ENCODE assay signal across 8 cellular contexts in genomic region chr1:236524892-236525179, GRCh38. TPM values are rescaled to one million over a fixed set of nuclear protein-coding genes. Genes with fewer than 3 reads are reported as not detected.
DNase-seq lines count a peak whose midpoint lies in the region; ATAC-seq and TF ChIP-seq lines count a peak whose summit lies in the region.

No MANE protein-coding gene starts in this region.

- no peaks in the 10 kb centered on the region for H3K36me3 Mint-ChIP-seq in GM23338 (ENCODE audit: low read depth)
- peaks cover 21% of the 10 kb centered on the region for H3K36me3 Mint-ChIP-seq in activated CD8-positive, alpha-beta T cell treated with anti-CD3 and anti-CD28 coated beads for 36 hours (ENCODE audit: low read depth)

- H3K27ac ChIP-seq in GM23338 (ENCODE audit: low read depth) (no peak overlapping the region), liver (ENCODE audit: low read depth in 1 of 2, low read length in 2 of 2) (peak overlapping the region; percentile 98 to 100), upper lobe of right lung (peak overlapping the region; percentile 86)

- H3K9me3 ChIP-seq in liver (ENCODE audit: control insufficient read depth in 4 of 4, low read length in 3 of 4) (no peaks in the 10 kb centered on the region), upper lobe of right lung (no peaks in the 10 kb centered on the region)

- H3K27me3 ChIP-seq in GM23338 (ENCODE audit: insufficient read depth) (peaks cover 33% of the 10 kb centered on the region), liver (ENCODE audit: control insufficient read depth in 4 of 4, insufficient read depth in 4 of 4, low read length in 3 of 4) (no peaks in the 10 kb centered on the region), upper lobe of right lung (no peaks in the 10 kb centered on the region)

- no peak for TF ChIP-seq RAD21 in liver (IDR thresholded peaks at IDR 0.05)

- CTCF ChIA-PET in AG04449 (lab: Yijun Ruan, JAX): interaction anchor here (0.7 to 2.6 kb wide), 2 partner anchors 9 to 418 kb away, joined by 3 to 9 read pairs; no protein-coding TSS in a partner anchor
- CTCF ChIA-PET in activated CD8-positive, alpha-beta T cell treated with anti-CD3 and anti-CD28 coated beads for 36 hours (lab: Charles Lee): no interaction called here

- TF ChIP-seq POLR2A in GM18505 (IDR thresholded peaks at IDR 0.05; ENCODE audit: borderline replicate concordance, extremely low read depth, insufficient read depth, insufficient read length): no peak

- no peak for DNase-seq in AG04449 (ENCODE audit: low read depth, low spot score)
- no peak for DNase-seq in GM23338 (ENCODE audit: low spot score)
- DNase-seq in activated CD8-positive, alpha-beta T cell treated with anti-CD3 and anti-CD28 coated beads for 36 hours: no peak
- DNase-seq in upper lobe of right lung: no peak
- no peak for DNase-seq in G401 (ENCODE audit: low spot score)
- DNase-seq in NAMALWA (ENCODE audit: low spot score): no peak

- H3K27me3 Mint-ChIP-seq in GM23338 (ENCODE audit: insufficient read depth, low read depth, poor library complexity): peaks cover 13% of the 10 kb centered on the region
- no peaks in the 10 kb centered on the region for H3K27me3 Mint-ChIP-seq in activated CD8-positive, alpha-beta T cell treated with anti-CD3 and anti-CD28 coated beads for 36 hours

- H3K4me1 ChIP-seq in GM23338 (ENCODE audit: insufficient read depth): peaks cover 4% of the 10 kb centered on the region; the same call in 1 of the 2 replicates
- peaks cover 1 to 20% (median 16%) of the 10 kb centered on the region in 4 donors for H3K4me1 ChIP-seq in liver (ENCODE audit: control insufficient read depth in 4 of 4, insufficient read depth in 4 of 4, low read length in 3 of 4)
- peaks cover 9% of the 10 kb centered on the region for H3K4me1 ChIP-seq in upper lobe of right lung

- POLR2A ChIA-PET in AG04449 (lab: Yijun Ruan, JAX): interaction anchor here (1.8 kb wide), 1 partner anchor 9 kb away, joined by 6 read pairs; no protein-coding TSS in a partner anchor
- POLR2A ChIA-PET in activated CD8-positive, alpha-beta T cell treated with anti-CD3 and anti-CD28 coated beads for 36 hours (lab: Charles Lee): interaction anchor here (0.6 to 1.1 kb wide), 3 partner anchors 8 to 1517 kb away, joined by 3 read pairs; no protein-coding TSS in a partner anchor

- peak overlapping the region; percentile 91 for H3K4me3 ChIP-seq in AG04449 (ENCODE audit: low read depth, low read length)
- peak overlapping the region; percentile 77 for H3K4me3 ChIP-seq in GM23338
- H3K4me3 ChIP-seq in liver (ENCODE audit: low read depth in 1 of 3, low read length in 3 of 3): peak overlapping the region; percentile 83 to 99 (median 87)
- H3K4me3 ChIP-seq in upper lobe of right lung: peak overlapping the region; percentile 93

- H3K4me1 Mint-ChIP-seq in GM23338: peaks cover 7% of the 10 kb centered on the region; the same call in 2 of the 3 replicates
- peaks cover 16% of the 10 kb centered on the region for H3K4me1 Mint-ChIP-seq in activated CD8-positive, alpha-beta T cell treated with anti-CD3 and anti-CD28 coated beads for 36 hours (ENCODE audit: low read depth)

- peak overlapping the region; percentile 85 for H3K4me2 ChIP-seq in GM23338

- no peaks in the 10 kb centered on the region for H3K9me3 Mint-ChIP-seq in GM23338
- H3K9me3 Mint-ChIP-seq in activated CD8-positive, alpha-beta T cell treated with anti-CD3 and anti-CD28 coated beads for 36 hours: no peaks in the 10 kb centered on the region

- peak overlapping the region; percentile 51 to 97 for H3K9ac ChIP-seq in liver (ENCODE audit: low read depth in 1 of 2, low read length in 2 of 2)

- intact Hi-C loops in activated CD8-positive, alpha-beta T cell treated with anti-CD3 and anti-CD28 coated beads for 36 hours (cut with micrococcal nuclease): loop anchor here (10.0 kb wide), 1 partner anchor 420 kb away; no protein-coding TSS in a partner anchor
- intact Hi-C loops in upper lobe of right lung (cut with DNase I): no loop called here

- no peak for ATAC-seq in GM23338
- no peak for ATAC-seq in activated CD8-positive, alpha-beta T cell treated with anti-CD3 and anti-CD28 coated beads for 36 hours
- no peak for ATAC-seq in upper lobe of right lung
- ATAC-seq in GM18505 (IDR thresholded peaks at IDR 0.05; ENCODE audit: unreplicated experiment): no peak

- no peaks in the 10 kb centered on the region for H3K9me2 ChIP-seq in GM23338 (ENCODE audit: insufficient read depth)

- 0 out of 2 replicates have a peak overlapping the region, but pooled peaks have one; percentile 10 for H3K27ac Mint-ChIP-seq in GM23338
- peak overlapping the region; percentile 97 for H3K27ac Mint-ChIP-seq in activated CD8-positive, alpha-beta T cell treated with anti-CD3 and anti-CD28 coated beads for 36 hours

- 6% methylated on average over 3 of the region's 3 CpGs for WGBS in liver

- H3K36me3 ChIP-seq in GM23338 (ENCODE audit: insufficient read depth) (no peaks in the 10 kb centered on the region; the same call in 1 of the 2 replicates), liver (ENCODE audit: control insufficient read depth in 4 of 4, insufficient read depth in 3 of 4, low read depth in 1 of 4, low read length in 3 of 4) (peaks cover 7 to 16% (median 14%) of the 10 kb centered on the region in 4 donors), upper lobe of right lung (peaks cover 28% of the 10 kb centered on the region)

- in situ Hi-C loops in G401 (cut with HindIII; ENCODE audit: low sequenced_read_pairs): no loop called here

- H2AFZ ChIP-seq in GM23338: peak overlapping the region; percentile 92

- no peaks in the 10 kb centered on the region for H3K79me2 ChIP-seq in GM23338 (replicated peaks; ENCODE audit: insufficient read depth)

- no peaks in the 10 kb centered on the region for H3F3A ChIP-seq in GM23338 (replicated peaks; ENCODE audit: low read depth)

- TF ChIP-seq CTCF in AG04449 (IDR thresholded peaks at IDR 0.05; ENCODE audit: insufficient read depth, low read length, missing control alignments): no peak
- no peak for TF ChIP-seq CTCF in GM23338 (conservative IDR thresholded peaks at IDR 0.05; ENCODE audit: low read depth in 2 of 2)
- no peak for TF ChIP-seq CTCF in activated CD8-positive, alpha-beta T cell treated with anti-CD3 and anti-CD28 coated beads for 36 hours (IDR thresholded peaks at IDR 0.05)
- TF ChIP-seq CTCF in liver (IDR thresholded peaks at IDR 0.05; ENCODE audit: low read depth, low read length, missing input control): no peak
- no peak for TF ChIP-seq CTCF in upper lobe of right lung (IDR thresholded peaks at IDR 0.05)

- peak overlapping the region; percentile 89 for H3K4me3 Mint-ChIP-seq in GM23338
- H3K4me3 Mint-ChIP-seq in activated CD8-positive, alpha-beta T cell treated with anti-CD3 and anti-CD28 coated beads for 36 hours: peak overlapping the region; percentile 84

- H4K20me1 ChIP-seq in GM23338 (replicated peaks; ENCODE audit: insufficient read depth): no peaks in the 10 kb centered on the region

TF ChIP-seq in GM23338, 12 proteins besides CTCF, POLR2A, EP300 and RAD21 (continues in another document):
- TF ChIP-seq ZNF114 (CRISPR knock-in tag; IDR thresholded peaks at IDR 0.05) (no peak), ZNF331 (CRISPR knock-in tag; IDR thresholded peaks at IDR 0.05; ENCODE audit: low read depth) (no peak), CREB1 (CRISPR knock-in tag; IDR thresholded peaks at IDR 0.05; ENCODE audit: low read depth) (no peak), ETS1 (IDR thresholded peaks at IDR 0.05) (no peak), JUNB (IDR thresholded peaks at IDR 0.05; ENCODE audit: unreplicated experiment) (no peak), POLR2AphosphoS5 (IDR thresholded peaks at IDR 0.05; ENCODE audit: low read depth) (no peak), NANOG (IDR thresholded peaks at IDR 0.05; ENCODE audit: borderline replicate concordance) (no peak), EZH2 (IDR thresholded peaks at IDR 0.05; ENCODE audit: low read depth, unreplicated experiment) (no peak), EZH2phosphoT487 (IDR thresholded peaks at IDR 0.05; ENCODE audit: unreplicated experiment) (no peak)

TF ChIP-seq in liver, 16 proteins besides CTCF, POLR2A, EP300 and RAD21 (continues in another document):
- no peak for TF ChIP-seq RXRA (IDR thresholded peaks at IDR 0.05)
- TF ChIP-seq YY1 (IDR thresholded peaks at IDR 0.05): no peak
- TF ChIP-seq JUND (IDR thresholded peaks at IDR 0.05): no peak
- no peak for TF ChIP-seq GABPA (IDR thresholded peaks at IDR 0.05 in 1 of 2, conservative IDR thresholded peaks at IDR 0.05 in 1 of 2)
- no peak for TF ChIP-seq FOXA1 (IDR thresholded peaks at IDR 0.05)
- no peak for TF ChIP-seq HNF4G (IDR thresholded peaks at IDR 0.05)
- no peak for TF ChIP-seq MAX (IDR thresholded peaks at IDR 0.05)
- TF ChIP-seq FOXA2 (IDR thresholded peaks at IDR 0.05): no peak
- TF ChIP-seq SP1 (IDR thresholded peaks at IDR 0.05): no peak

RNA-seq across cellular contexts. Expression of gene LGALS8, which starts 1.1 kb away (rescaled TPM):
- 11.5 and 20.2 TPM in 2 replicates for total RNA-seq in GM23338 (2014; rRNA removed; shearing (Covaris generic))
- polyA plus RNA-seq in GM23338 (2016; fragmentation: Nextera tagmentation; extraction: Ambion mirVana) (10.1 and 10.5 TPM in 2 replicates), liver (10 to 100 TPM; 20.7 to 33.9 TPM)
- total RNA-seq in activated CD8-positive, alpha-beta T cell treated with anti-CD3 and anti-CD28 coated beads for 36 hours: 10 to 100 TPM; 87.3 to 89.3 TPM
- total RNA-seq in liver (10 to 100 TPM; 66.9 to 75.9 TPM), upper lobe of right lung (81.7 TPM)
- 26.2 and 32.0 TPM in 2 replicates for total RNA-seq in G401 (2014; rRNA removed; shearing (Covaris generic))
